Comparison of ENCODE assay signal across 27 cellular contexts in genomic region chr1:29414091-29414490, GRCh38.
"Had no signal": no experiment of that assay in that cellular context is flagged by ENCODE, and none has a peak within 500 bp of the region (broad histone marks: within the 10 kb centered on the region; RNA-seq: fewer than 3 reads in every experiment).

No MANE protein-coding gene starts in this region.

- H3K4me1 ChIP-seq: ascending aorta, left lung, lower lobe of right lung, vagina had no signal

- H3K27me3 ChIP-seq: ascending aorta, vagina had no signal

- H3K27ac ChIP-seq: ascending aorta, cardiac muscle cell, heart left ventricle, left lung, lower lobe of right lung, neutrophil, skin epidermis, thoracic aorta, vagina, VCaP had no signal

- H3K4me3 ChIP-seq: ascending aorta, cardiac muscle cell, heart left ventricle, left lung, lower lobe of right lung, skin epidermis, thoracic aorta, vagina had no signal

- H3K9me3 ChIP-seq: ascending aorta, heart left ventricle, left lung, lower lobe of right lung, neutrophil, thoracic aorta, vagina had no signal

- DNase-seq: activated CD4-positive, alpha-beta T cell treated with anti-CD3 and anti-CD28 coated beads for 4 hours; activated CD4-positive, alpha-beta T cell treated with anti-CD3 and anti-CD28 coated beads, Interleukin-2, amount 50 U/mL, for 48 hours; activated CD8-positive, alpha-beta memory T cell treated with anti-CD3 and anti-CD28 coated beads for 24 hours; activated effector memory CD4-positive, alpha-beta T cell treated with anti-CD3 and anti-CD28 coated beads, Interleukin-2, amount 50 U/mL, for 16 hours; activated naive CD4-positive, alpha-beta T cell treated with anti-CD3 and anti-CD28 coated beads for 36 hours; activated naive CD8-positive, alpha-beta T cell treated with anti-CD3 and anti-CD28 coated beads for 36 hours; cortex of kidney; foreskin fibroblast; heart left ventricle; hypothalamus; immature natural killer cell; left lung; lower lobe of right lung; mesenchymal stem cell; natural killer cell; stimulated activated CD4-positive, alpha-beta T cell treated with anti-CD3 and anti-CD28 coated beads, Interleukin-4, amount 100 ng/mL, for 24 hours; T-helper 9 cell; trophoblast cell had no signal

- H3K36me3 ChIP-seq: ascending aorta, cardiac muscle cell, heart left ventricle, left lung, lower lobe of right lung, neutrophil, thoracic aorta, vagina had no signal

- ATAC-seq: esophagus mucosa, heart left ventricle, left lung, lower lobe of right lung, natural killer cell, sciatic nerve had no signal
